ENCODE assay signal across 25 cellular contexts in genomic region chr12:11904124-11904523, GRCh38.
"Had no signal": no experiment of that assay in that cellular context is flagged by ENCODE, and none has a peak within 500 bp of the region (broad histone marks: within the 10 kb centered on the region; RNA-seq: fewer than 3 reads in every experiment).

No MANE protein-coding gene starts in this region.

- H3K4me3 Mint-ChIP-seq: activated CD4-positive, alpha-beta memory T cell treated with anti-CD3 and anti-CD28 coated beads for 36 hours; activated naive CD8-positive, alpha-beta T cell; memory B cell; natural killer cell; neural progenitor cell; stimulated activated naive B cell treated with anti-CD40 and anti-IgM and Interleukin-4, amounts not matched to agents 10 μg/mL and 1 μg/mL and 100 μg/mL, for 72 hours had no signal

- H3K4me1 Mint-ChIP-seq: neural progenitor cell had no signal

- H3K27me3 Mint-ChIP-seq: activated CD4-positive, alpha-beta memory T cell treated with anti-CD3 and anti-CD28 coated beads for 36 hours; activated naive CD8-positive, alpha-beta T cell had no signal

- H3K27ac Mint-ChIP-seq: activated naive CD8-positive, alpha-beta T cell; memory B cell; natural killer cell; neural progenitor cell; stimulated activated naive B cell treated with anti-CD40 and anti-IgM and Interleukin-4, amounts not matched to agents 10 μg/mL and 1 μg/mL and 100 μg/mL, for 72 hours had no signal

- H3K36me3 Mint-ChIP-seq: neural progenitor cell had no signal

- DNase-seq: activated CD4-positive, alpha-beta memory T cell treated with anti-CD3 and anti-CD28 coated beads for 36 hours; activated CD4-positive, alpha-beta T cell treated with anti-CD3 and anti-CD28 coated beads for 48 hours; activated CD8-positive, alpha-beta memory T cell treated with anti-CD3 and anti-CD28 coated beads, Interleukin-2, amount 50 U/mL, for 4 hours; activated naive CD4-positive, alpha-beta T cell; activated T-cell treated with anti-CD3 and anti-CD28 coated beads, Interleukin-2, amount 50 U/mL, for 1 hour; anterior cingulate cortex; cerebellar nuclear complex; colonic mucosa; effector CD8-positive, alpha-beta T cell; erythroblast; head of caudate nucleus; hippocampal formation; natural killer cell; occipital lobe; psoas muscle; stimulated activated CD4-positive, alpha-beta T cell treated with anti-CD3 and anti-CD28 coated beads, Interleukin-1b, Interleukin-23, amount 100 ng/mL, for 48 hours; stimulated activated CD4-positive, alpha-beta T cell treated with anti-CD3 and anti-CD28 coated beads, Interleukin-4, amount 100 ng/mL, for 4 hours; stimulated activated CD8-positive, alpha-beta memory T cell treated with anti-CD3 and anti-CD28 coated beads, Interleukin-4, amount 100 ng/mL, for 48 hours; stimulated activated naive B cell treated with anti-CD40 and anti-IgM and Interleukin-4, amounts not matched to agents 10 μg/mL and 1 μg/mL and 100 μg/mL, for 72 hours; stomach; thyroid gland; upper lobe of left lung had no signal

- ATAC-seq: natural killer cell; psoas muscle; stimulated activated naive B cell treated with anti-CD40 and anti-IgM and Interleukin-4, amounts not matched to agents 10 μg/mL and 1 μg/mL and 100 μg/mL, for 72 hours had no signal
